In genomic region chr1:223717695-223718363, GRCh38 we compare ENCODE assay signal across 10 cellular contexts. TPM values are rescaled to one million over a fixed set of nuclear protein-coding genes. Genes with fewer than 3 reads are reported as not detected.
DNase-seq lines count a peak whose midpoint lies in the region; ATAC-seq and TF ChIP-seq lines count a peak whose summit lies in the region.
"Had no signal": no experiment of that assay in that cellular context is flagged by ENCODE, and none has a peak within 500 bp of the region (broad histone marks: within the 10 kb centered on the region; RNA-seq: fewer than 3 reads in every experiment).

No MANE protein-coding gene starts in this region.

- in situ Hi-C loops in KBM-7 (cut with MboI; ENCODE audit: low pct_unique_long_range_greater_than_20kb, low sequenced_read_pairs) = no loop called here

- no peak overlapping the region for H3K4me3 ChIP-seq in ACC112 (ENCODE audit: low read depth, low read length)
- H3K4me3 ChIP-seq in A673 (ENCODE audit: low read depth, low read length, poor library complexity, severe bottlenecking) = no peak overlapping the region
- H3K4me3 ChIP-seq: tibial nerve had no signal

- H3K27me3 Mint-ChIP-seq in activated CD8-positive, alpha-beta T cell treated with anti-CD3 and anti-CD28 coated beads for 36 hours = no peaks in the 10 kb centered on the region

- no peaks in the 10 kb centered on the region for H3K9me3 Mint-ChIP-seq in activated CD8-positive, alpha-beta T cell treated with anti-CD3 and anti-CD28 coated beads for 36 hours

- H3K4me1 ChIP-seq in ACC112 (ENCODE audit: control insufficient read depth, insufficient read depth, low read length, unreplicated experiment) (peaks cover 82% of the 10 kb centered on the region), A673 (ENCODE audit: insufficient read depth, low read length, poor library complexity, severe bottlenecking) (peaks cover 37% of the 10 kb centered on the region)

- no TSS peak for BruUV-seq in A673 (replicated peaks; lab: Mats Ljungman, UMichigan)

- H3K36me3 ChIP-seq in ACC112 (ENCODE audit: insufficient read depth, low read length) = peaks cover 23% of the 10 kb centered on the region; the same call in 1 of the 2 replicates
- peaks cover 34% of the 10 kb centered on the region for H3K36me3 ChIP-seq in A673 (ENCODE audit: insufficient read depth, low read length, poor library complexity, severe bottlenecking)

- TF ChIP-seq CTCF in activated CD8-positive, alpha-beta T cell treated with anti-CD3 and anti-CD28 coated beads for 36 hours (IDR thresholded peaks at IDR 0.05) = no peak
- no peak for TF ChIP-seq CTCF in A673 (conservative IDR thresholded peaks at IDR 0.05; ENCODE audit: low read depth, low read length)

- no peaks in the 10 kb centered on the region for H3K9me3 ChIP-seq in A673 (ENCODE audit: low read depth, low read length, poor library complexity, severe bottlenecking)
- H3K9me3 ChIP-seq: tibial nerve had no signal

- H3K27ac ChIP-seq in ACC112 (ENCODE audit: low read depth, low read length) (peak overlapping the region; percentile 91), A673 (ENCODE audit: low read depth, low read length, poor library complexity, severe bottlenecking) (no peak overlapping the region)

- H3K79me2 ChIP-seq in ACC112 (ENCODE audit: control insufficient read depth, insufficient read depth, low read length, unreplicated experiment) = peaks cover 86% of the 10 kb centered on the region

- no peaks in the 10 kb centered on the region for H3K27me3 ChIP-seq in ACC112 (ENCODE audit: insufficient read depth, low read length)
- no peaks in the 10 kb centered on the region for H3K27me3 ChIP-seq in A673 (replicated peaks; ENCODE audit: insufficient read depth, low read depth, low read length, poor library complexity)
- H3K27me3 ChIP-seq: tibial nerve had no signal

- POLR2A ChIA-PET in activated CD8-positive, alpha-beta T cell treated with anti-CD3 and anti-CD28 coated beads for 36 hours (lab: Charles Lee) = interaction anchor here (0.8 to 1.1 kb wide), 2 partner anchors 11 to 129 kb away, joined by 3 to 4 read pairs; no protein-coding TSS in a partner anchor
- POLR2A ChIA-PET in A673 (lab: Charles Lee; ENCODE audit: low non-redundant PET) = no interaction called here

- peaks cover 73% of the 10 kb centered on the region for H3K4me1 Mint-ChIP-seq in activated CD8-positive, alpha-beta T cell treated with anti-CD3 and anti-CD28 coated beads for 36 hours (ENCODE audit: low read depth)

- intact Hi-C loops in activated CD8-positive, alpha-beta T cell treated with anti-CD3 and anti-CD28 coated beads for 36 hours (cut with micrococcal nuclease) = no loop called here
- intact Hi-C loops in A673 (cut with micrococcal nuclease; ENCODE audit: unreplicated experiment) = no loop called here

- ATAC-seq in activated CD8-positive, alpha-beta T cell treated with anti-CD3 and anti-CD28 coated beads for 36 hours = peak; percentile 52
- no peak for ATAC-seq in GM18511 (IDR thresholded peaks at IDR 0.05; ENCODE audit: unreplicated experiment)
- no peak for ATAC-seq in GM18907 (IDR thresholded peaks at IDR 0.05; ENCODE audit: unreplicated experiment)

- no peak overlapping the region for H2AFZ ChIP-seq in ACC112 (ENCODE audit: low read length, unreplicated experiment)

- peak; percentile 60 for DNase-seq in KBM-7
- peak; percentile 39 for DNase-seq in activated CD8-positive, alpha-beta T cell treated with anti-CD3 and anti-CD28 coated beads for 36 hours
- DNase-seq in kidney tubule cell (ENCODE audit: low spot score) = peak; percentile 71
- no peak for DNase-seq in A673 (ENCODE audit: low spot score)
- DNase-seq in NCI-H345 (lab: John Stamatoyannopoulos, UW) = no peak
- DNase-seq: COR-L47 had no signal

- peaks cover 23% of the 10 kb centered on the region for H3K36me3 Mint-ChIP-seq in activated CD8-positive, alpha-beta T cell treated with anti-CD3 and anti-CD28 coated beads for 36 hours (ENCODE audit: low read depth)

- peak overlapping the region; percentile 34 for H3K27ac Mint-ChIP-seq in activated CD8-positive, alpha-beta T cell treated with anti-CD3 and anti-CD28 coated beads for 36 hours

- H3K4me3 Mint-ChIP-seq in activated CD8-positive, alpha-beta T cell treated with anti-CD3 and anti-CD28 coated beads for 36 hours = no peak overlapping the region

- CTCF ChIA-PET in activated CD8-positive, alpha-beta T cell treated with anti-CD3 and anti-CD28 coated beads for 36 hours (lab: Charles Lee) = interaction anchor here (0.6 to 6.6 kb wide), 6 partner anchors 14 to 339 kb away, joined by 3 to 60 read pairs (median 3); no protein-coding TSS in a partner anchor
- CTCF ChIA-PET in A673 (lab: Charles Lee) = no interaction called here

RNA-seq across cellular contexts. Expression of gene CAPN2, which starts 5.5 kb away (rescaled TPM):
- 10 to 100 TPM; 31.5 to 33.6 TPM for total RNA-seq in activated CD8-positive, alpha-beta T cell treated with anti-CD3 and anti-CD28 coated beads for 36 hours
- total RNA-seq in A673 (2021) = 131 and 137 TPM in 2 replicates

RNA-seq across cellular contexts. Expression of gene CAPN8, which starts 52.3 kb away (rescaled TPM):
- not detected for total RNA-seq in activated CD8-positive, alpha-beta T cell treated with anti-CD3 and anti-CD28 coated beads for 36 hours
- not detected in 2 replicates for total RNA-seq in A673 (2021)
- total RNA-seq: tibial nerve had no signal

Comparison
In these comparisons a context has a peak if more than half of its experiments do, and no peak if none do; other contexts are left out.
1. DNase-seq: peak in KBM-7 (single experiment), activated CD8-positive, alpha-beta T cell treated with anti-CD3 and anti-CD28 coated beads for 36 hours (single experiment) and kidney tubule cell (single experiment); none in A673 (single experiment) and NCI-H345 (single experiment).